In the genomic region with DNA sequence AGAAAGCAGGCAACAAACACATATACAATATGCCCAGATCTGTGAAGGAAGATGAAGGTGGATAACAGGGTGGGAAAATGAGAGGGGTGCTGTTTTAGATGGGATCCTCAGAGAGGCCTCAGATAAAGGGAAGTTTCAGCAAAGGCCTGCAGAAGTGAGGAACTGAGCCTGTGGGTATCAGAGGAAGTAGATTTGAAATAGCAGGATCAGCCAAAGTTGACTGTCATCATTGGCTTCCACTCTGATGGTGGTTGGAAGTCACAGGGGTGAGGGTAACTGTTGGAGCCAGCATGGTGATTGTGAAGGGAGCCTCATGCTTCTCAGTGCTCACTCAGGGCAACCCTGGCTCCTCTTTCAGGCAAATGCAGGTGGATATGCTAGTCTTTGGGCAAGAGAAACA, we compare ENCODE assay signal across 14 cellular contexts.
"Had no signal": no experiment of that assay in that cellular context is flagged by ENCODE, and none has a peak within 500 bp of the region (broad histone marks: within the 10 kb centered on the region; RNA-seq: fewer than 3 reads in every experiment).

No MANE protein-coding gene starts in this region.

- DNase-seq: activated CD4-positive, alpha-beta T cell treated with anti-CD3 and anti-CD28 coated beads, Interleukin-2, amount 50 U/mL, for 4 hours; activated CD4-positive, CD25-positive, alpha-beta regulatory T cell treated with anti-CD3 and anti-CD28 coated beads, Interleukin-2, amount 50 U/mL, for 72 hours; activated naive CD4-positive, alpha-beta T cell treated with Interleukin-2 at 50 U/mL for 16 hours; activated T-cell treated with anti-CD3 and anti-CD28 coated beads for 4 hours; cerebellar nuclear complex; dermis blood vessel endothelial cell; effector memory CD8-positive, alpha-beta T cell; left cardiac atrium; pancreas; stimulated activated CD4-positive, alpha-beta T cell treated with anti-CD3 and anti-CD28 coated beads, Interleukin-1b, Interleukin-23, amount 100 ng/mL, for 48 hours; thyroid gland had no signal

- H3K4me3 Mint-ChIP-seq: activated T-helper 17 cell treated with anti-CD3 and anti-CD28 coated beads, Interleukin-2, amount 50 U/mL, for 72 hours; effector memory CD8-positive, alpha-beta T cell had no signal

- H3K4me3 ChIP-seq: lung, pancreas, thyroid gland had no signal

- H3K36me3 ChIP-seq: pancreas, thyroid gland had no signal

- H3K27ac ChIP-seq: epithelial cell of prostate, pancreas, thyroid gland had no signal

- ATAC-seq: activated T-helper 17 cell treated with anti-CD3 and anti-CD28 coated beads, Interleukin-2, amount 50 U/mL, for 72 hours; effector memory CD8-positive, alpha-beta T cell; left cardiac atrium had no signal

- H3K4me1 Mint-ChIP-seq: activated T-helper 17 cell treated with anti-CD3 and anti-CD28 coated beads, Interleukin-2, amount 50 U/mL, for 72 hours had no signal

- H3K9me3 ChIP-seq: pancreas, thyroid gland had no signal

- H3K27me3 ChIP-seq: pancreas, thyroid gland had no signal

- H3K9me3 Mint-ChIP-seq: activated T-helper 17 cell treated with anti-CD3 and anti-CD28 coated beads, Interleukin-2, amount 50 U/mL, for 72 hours; effector memory CD8-positive, alpha-beta T cell had no signal
